ENCODE assay signal across 9 cellular contexts in genomic region chr2:101741775-101742520, GRCh38. TPM values are rescaled to one million over a fixed set of nuclear protein-coding genes. Genes with fewer than 3 reads are reported as not detected.
DNase-seq lines count a peak whose midpoint lies in the region; ATAC-seq, FAIRE-seq and TF ChIP-seq lines count a peak whose summit lies in the region.
"Had no signal": no experiment of that assay in that cellular context is flagged by ENCODE, and none has a peak within 500 bp of the region (broad histone marks: within the 10 kb centered on the region; RNA-seq: fewer than 3 reads in every experiment).

No MANE protein-coding gene starts in this region.

- H3K4me1 Mint-ChIP-seq in astrocyte (ENCODE audit: low read depth, unreplicated experiment) (peaks cover 72% of the 10 kb centered on the region), immature natural killer cell (peaks cover 67 to 91% of the 10 kb centered on the region in 2 donors)

- H3K27me3 Mint-ChIP-seq in astrocyte (ENCODE audit: low read depth, unreplicated experiment), result no peaks in the 10 kb centered on the region
- no peaks in the 10 kb centered on the region for H3K27me3 Mint-ChIP-seq in immature natural killer cell (ENCODE audit: low read depth in 3 of 3)

- H3K27ac ChIP-seq in astrocyte (ENCODE audit: low read depth, low read length) (no peak overlapping the region), stomach smooth muscle (ENCODE audit: low read length) (peak overlapping the region; percentile 37)

- H3K4me3 Mint-ChIP-seq in astrocyte (ENCODE audit: unreplicated experiment) (peak overlapping the region; percentile 47), immature natural killer cell (no peak overlapping the region)

- H3K9me3 ChIP-seq in astrocyte (ENCODE audit: insufficient read depth, low read depth, low read length) (no peaks in the 10 kb centered on the region), stomach smooth muscle (ENCODE audit: control insufficient read depth in 2 of 2, low read length in 2 of 2) (no peaks in the 10 kb centered on the region), mucosa of descending colon (no peaks in the 10 kb centered on the region)

- H4K20me1 ChIP-seq in astrocyte (ENCODE audit: insufficient read depth, low read length), result peaks cover 87% of the 10 kb centered on the region

- peaks cover 43% of the 10 kb centered on the region for H3K4me1 ChIP-seq in astrocyte (ENCODE audit: insufficient read depth, low read length)
- peaks cover 27% of the 10 kb centered on the region for H3K4me1 ChIP-seq in stomach smooth muscle (ENCODE audit: control insufficient read depth, insufficient read depth, low read length)
- H3K4me1 ChIP-seq in mucosa of descending colon (ENCODE audit: low read depth), result peaks cover 3% of the 10 kb centered on the region

- H3K36me3 ChIP-seq in astrocyte (ENCODE audit: insufficient read depth, low read length) (no peaks in the 10 kb centered on the region), stomach smooth muscle (ENCODE audit: control insufficient read depth in 2 of 2, insufficient read depth in 2 of 2, low read length in 2 of 2) (no peaks in the 10 kb centered on the region), mucosa of descending colon (ENCODE audit: low read depth) (no peaks in the 10 kb centered on the region)

- TF ChIP-seq CTCF in astrocyte (IDR thresholded peaks at IDR 0.05; ENCODE audit: insufficient read depth, low read depth, low read length) (no peak), mucosa of descending colon (IDR thresholded peaks at IDR 0.05) (no peak)

- in situ Hi-C loops in KBM-7 (cut with MboI; ENCODE audit: low pct_unique_long_range_greater_than_20kb, low sequenced_read_pairs), result no loop called here

- H3K27me3 ChIP-seq in astrocyte (ENCODE audit: insufficient read depth, low read length), result no peaks in the 10 kb centered on the region
- H3K27me3 ChIP-seq in stomach smooth muscle (ENCODE audit: control insufficient read depth in 1 of 2, insufficient read depth in 2 of 2, low read length in 2 of 2), result no peaks in the 10 kb centered on the region

- DNase-seq in KBM-7, result peak; percentile 33
- no peak for DNase-seq in astrocyte (ENCODE audit: low read depth)
- DNase-seq in immature natural killer cell, result no peak
- no peak for DNase-seq in stimulated activated CD4-positive, alpha-beta T cell treated with anti-CD3 and anti-CD28 coated beads, Interleukin-15, amount 100 ng/mL, for 24 hours
- no peak for DNase-seq in putamen (ENCODE audit: low spot score)
- DNase-seq in frontal cortex (ENCODE audit: low spot score in 2 of 2), result no peak
- no peak for DNase-seq in mucosa of descending colon

- H3K9ac ChIP-seq in astrocyte (ENCODE audit: low read length) (peak overlapping the region; percentile 38), stomach smooth muscle (ENCODE audit: low read length in 2 of 2) (peak overlapping the region in 1 of 2 donors; percentile 1)

- H3K9me3 Mint-ChIP-seq in astrocyte (ENCODE audit: unreplicated experiment), result no peaks in the 10 kb centered on the region
- H3K9me3 Mint-ChIP-seq in immature natural killer cell, result no peaks in the 10 kb centered on the region

- no peak overlapping the region for H2AFZ ChIP-seq in astrocyte (ENCODE audit: low read depth, low read length)

- H3K27ac Mint-ChIP-seq in astrocyte (ENCODE audit: unreplicated experiment), result peak overlapping the region; percentile 83
- peak overlapping the region in 5 of 6 donors; percentile 4 to 70 (median 43) for H3K27ac Mint-ChIP-seq in immature natural killer cell

- no peak overlapping the region for H3K4me3 ChIP-seq in astrocyte (ENCODE audit: insufficient read depth, low read depth, low read length)
- H3K4me3 ChIP-seq in stomach smooth muscle (ENCODE audit: low read length in 2 of 2), result peak overlapping the region; percentile 10 to 52
- H3K4me3 ChIP-seq in mucosa of descending colon, result no peak overlapping the region

- FAIRE-seq in astrocyte (lab: Jason Lieb, UNC) (no peak), frontal cortex (lab: Jason Lieb, UNC) (no peak)
- FAIRE-seq: GM18507 had no signal

- peaks cover 4% of the 10 kb centered on the region for H3K36me3 Mint-ChIP-seq in astrocyte (ENCODE audit: low read depth, unreplicated experiment)
- no peaks in the 10 kb centered on the region for H3K36me3 Mint-ChIP-seq in immature natural killer cell

- intact Hi-C loops in mucosa of descending colon (cut with DNase I, micrococcal nuclease), result no loop called here

- ATAC-seq in mucosa of descending colon, result no peak

- peak overlapping the region; percentile 61 for H3K4me2 ChIP-seq in astrocyte (ENCODE audit: low read length)

- peaks cover 93% of the 10 kb centered on the region for H3K79me2 ChIP-seq in astrocyte (ENCODE audit: insufficient read depth, low read length)

RNA-seq across cellular contexts. Expression of gene MAP4K4, which starts 44.4 kb away (rescaled TPM):
- total RNA-seq in astrocyte, result 204 and 231 TPM in 2 replicates
- 1 to 10 TPM; 2.1 to 4.6 (median 3.4) TPM for polyA plus RNA-seq in immature natural killer cell
- 161 TPM for total RNA-seq in frontal cortex
- 10 to 100 TPM; 26.4 to 54.6 (median 34.2) TPM for total RNA-seq in mucosa of descending colon

Comparison
In these comparisons a context has a peak if more than half of its experiments do, and no peak if none do; other contexts are left out.
1. H3K4me3 ChIP-seq: peak in stomach smooth muscle (2 of 2); none in astrocyte (single experiment) and mucosa of descending colon (single experiment).